1 cellular context compared by ENCODE assay signal in the genomic region with DNA sequence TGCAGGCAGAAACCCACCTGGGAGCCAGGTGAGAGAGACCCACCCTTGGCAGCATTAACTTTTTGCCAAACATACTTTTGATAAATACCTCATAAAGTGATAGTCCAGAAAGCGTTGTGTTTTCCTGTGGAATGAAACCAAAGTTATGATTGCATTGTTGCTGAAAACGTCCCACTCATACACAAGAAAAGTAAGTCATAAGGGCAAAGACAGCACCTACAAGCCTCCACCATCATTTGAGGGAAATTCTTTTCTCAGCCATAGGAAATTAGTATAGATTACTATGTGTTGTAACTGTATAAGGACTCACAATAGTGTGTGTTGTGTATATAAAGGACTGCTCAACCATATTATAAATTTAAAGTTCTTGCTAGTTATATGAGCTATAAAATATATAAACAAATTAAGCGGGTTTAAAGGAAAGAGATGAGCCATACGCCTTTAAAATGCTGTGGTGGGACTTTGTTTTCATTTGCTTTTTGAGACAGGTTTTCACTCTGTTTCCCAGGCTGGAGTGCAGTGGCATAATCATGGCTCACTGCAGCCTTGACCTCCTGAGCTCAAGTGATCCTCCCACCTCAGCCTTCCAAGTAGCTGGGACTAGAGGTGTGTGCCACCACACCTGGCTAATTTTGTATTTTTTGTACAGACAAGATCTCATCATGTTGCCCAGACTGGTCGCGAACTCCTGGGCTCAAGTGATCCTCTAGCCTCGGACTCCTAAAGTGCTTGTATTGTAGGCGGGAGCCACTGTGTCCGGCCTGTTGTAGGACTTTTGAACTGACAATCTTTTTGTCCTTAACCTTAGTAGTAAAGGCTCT.
TF ChIP-seq lines count a peak whose summit lies in the region.

No MANE protein-coding gene starts in this region.

TF ChIP-seq in IMR-90, 13 proteins besides CTCF, POLR2A, EP300 and RAD21:
- TF ChIP-seq SMC3 (IDR thresholded peaks at IDR 0.05; ENCODE audit: low read depth, low read length) = no peak
- no peak for TF ChIP-seq BHLHE40 (IDR thresholded peaks at IDR 0.05; ENCODE audit: low read depth, low read length)
- TF ChIP-seq FOS (IDR thresholded peaks at IDR 0.05; ENCODE audit: low read depth, low read length) = no peak
- TF ChIP-seq RCOR1 (IDR thresholded peaks at IDR 0.05; ENCODE audit: insufficient replicate concordance, low read length) = no peak
- TF ChIP-seq RFX5 (IDR thresholded peaks at IDR 0.05; ENCODE audit: low read depth, low read length) = no peak
- TF ChIP-seq, protein P1, sequence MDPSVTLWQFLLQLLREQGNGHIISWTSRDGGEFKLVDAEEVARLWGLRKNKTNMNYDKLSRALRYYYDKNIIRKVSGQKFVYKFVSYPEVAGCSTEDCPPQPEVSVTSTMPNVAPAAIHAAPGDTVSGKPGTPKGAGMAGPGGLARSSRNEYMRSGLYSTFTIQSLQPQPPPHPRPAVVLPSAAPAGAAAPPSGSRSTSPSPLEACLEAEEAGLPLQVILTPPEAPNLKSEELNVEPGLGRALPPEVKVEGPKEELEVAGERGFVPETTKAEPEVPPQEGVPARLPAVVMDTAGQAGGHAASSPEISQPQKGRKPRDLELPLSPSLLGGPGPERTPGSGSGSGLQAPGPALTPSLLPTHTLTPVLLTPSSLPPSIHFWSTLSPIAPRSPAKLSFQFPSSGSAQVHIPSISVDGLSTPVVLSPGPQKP (IDR thresholded peaks at IDR 0.05; ENCODE audit: borderline replicate concordance, low read depth, low read length) = no peak
- TF ChIP-seq MXI1 (IDR thresholded peaks at IDR 0.05; ENCODE audit: borderline replicate concordance, low read depth, low read length) = no peak
- no peak for TF ChIP-seq CHD1 (IDR thresholded peaks at IDR 0.05; ENCODE audit: low read depth, low read length)
TF ChIP-seq in IMR-90: peak in this region for 0.
